ENCODE assay signal across 12 cellular contexts in the genomic region with DNA sequence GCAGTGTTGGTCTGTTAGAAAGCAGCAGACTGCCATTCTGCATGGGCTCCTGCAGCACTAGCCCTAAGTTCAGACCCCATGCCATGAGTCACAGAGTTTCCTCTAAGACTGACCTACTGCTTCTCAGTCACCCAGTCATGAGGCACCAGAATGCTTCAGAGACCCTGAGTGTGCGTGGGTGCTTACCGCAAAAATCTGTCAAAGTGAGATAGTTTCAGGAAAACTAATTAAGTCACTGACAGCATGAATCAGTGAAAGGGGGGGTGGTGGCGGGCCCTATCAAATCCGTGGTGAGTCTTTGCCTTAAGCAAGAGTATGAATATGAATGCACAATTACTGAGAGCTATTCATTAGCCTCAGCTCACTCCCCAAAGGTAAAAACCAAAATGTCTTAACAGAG.
DNase-seq lines count a peak whose midpoint lies in the region; ATAC-seq, FAIRE-seq and TF ChIP-seq lines count a peak whose summit lies in the region.
"Had no signal": no experiment of that assay in that cellular context is flagged by ENCODE, and none has a peak within 500 bp of the region (broad histone marks: within the 10 kb centered on the region; RNA-seq: fewer than 3 reads in every experiment).

No MANE protein-coding gene starts in this region.

- TF ChIP-seq EP300 in esophagus muscularis mucosa (IDR thresholded peaks at IDR 0.05) = no peak

- FAIRE-seq in urothelium cell line (lab: Jason Lieb, UNC) = no peak

- H3K9me3 ChIP-seq in IMR-90 (ENCODE audit: control insufficient read depth, insufficient read depth, low read length) (no peaks in the 10 kb centered on the region), esophagus muscularis mucosa (no peaks in the 10 kb centered on the region)

- ATAC-seq in IMR-90 (ENCODE audit: low read depth) (peak; percentile 82), GM21367 (IDR thresholded peaks at IDR 0.05; ENCODE audit: unreplicated experiment) (no peak)
- ATAC-seq: esophagus mucosa had no signal

- H2AK5ac ChIP-seq in IMR-90 (ENCODE audit: low read depth, low read length) = no peak overlapping the region

- no peak overlapping the region for H2BK20ac ChIP-seq in IMR-90 (ENCODE audit: low read depth, low read length)

- H3K4me1 ChIP-seq in IMR-90 (ENCODE audit: control insufficient read depth, insufficient read depth, low read length) (peaks cover 8% of the 10 kb centered on the region), esophagus muscularis mucosa (no peaks in the 10 kb centered on the region)

- WGBS in IMR-90 (ENCODE audit: extremely low coverage in 2 of 2, insufficient read length in 1 of 2), 2 experiments = no CpG with 5 or more reads among the region's 4 CpGs
- WGBS in esophagus muscularis mucosa = 83% methylated on average over 2 of the region's 4 CpGs

- dilution Hi-C loops in IMR-90 (cut with HindIII; ENCODE audit: low sequenced_read_pairs, unreplicated experiment) = no loop called here

- H4K5ac ChIP-seq in IMR-90 (ENCODE audit: low read depth, low read length) = no peak overlapping the region

- H3K27me3 ChIP-seq in IMR-90 (ENCODE audit: control insufficient read depth, insufficient read depth, low read length) (no peaks in the 10 kb centered on the region), esophagus muscularis mucosa (no peaks in the 10 kb centered on the region)

- CTCF ChIA-PET in IMR-90 (lab: Yijun Ruan, JAX) = no interaction called here

- H3K4me2 ChIP-seq in IMR-90 (ENCODE audit: low read depth, low read length) = no peak overlapping the region

- no peak overlapping the region for H2AFZ ChIP-seq in IMR-90 (replicated peaks; ENCODE audit: low read length, poor library complexity)

- H3K4me3 ChIP-seq in IMR-90 (ENCODE audit: insufficient read depth, low read depth, low read length) = no peak overlapping the region
- no peak overlapping the region for H3K4me3 ChIP-seq in esophagus muscularis mucosa

- in situ Hi-C loops in IMR-90 (cut with MboI; ENCODE audit: low sequenced_read_pairs) = no loop called here

- no peak overlapping the region for H2BK15ac ChIP-seq in IMR-90 (ENCODE audit: low read depth, low read length)

- H3K79me1 ChIP-seq in IMR-90 (ENCODE audit: low read depth in 1 of 2, low read length in 2 of 2) = no peaks in the 10 kb centered on the region

- peak overlapping the region; percentile 1 for H2AK9ac ChIP-seq in IMR-90 (replicated peaks; ENCODE audit: low read depth, low read length, poor library complexity)

- peak; percentile 17; the same call in 1 of the 2 replicates for TF ChIP-seq RAD21 in IMR-90 (IDR thresholded peaks at IDR 0.05; ENCODE audit: low read length)

- H4K8ac ChIP-seq in IMR-90 (ENCODE audit: low read depth in 2 of 2, low read length in 2 of 2) = no peak overlapping the region

- H4K91ac ChIP-seq in IMR-90 (ENCODE audit: insufficient read depth, low read depth, low read length) = no peak overlapping the region

- H3K56ac ChIP-seq in IMR-90 (ENCODE audit: extremely low read depth, insufficient read depth, low read length) = no peak overlapping the region

- TF ChIP-seq POLR2A in IMR-90 (IDR thresholded peaks at IDR 0.05; ENCODE audit: low read depth, low read length) = no peak
- no peak for TF ChIP-seq POLR2A in esophagus muscularis mucosa (IDR thresholded peaks at IDR 0.05; ENCODE audit: low read depth)

- H4K20me1 ChIP-seq in IMR-90 (ENCODE audit: insufficient read depth, low read length) = no peaks in the 10 kb centered on the region

- DNase-seq in stimulated activated naive CD4-positive, alpha-beta T cell treated with Interleukin-2 at 50 U/mL for 16 hours (lab: John Stamatoyannopoulos, UW) = peak; percentile 1
- DNase-seq in stimulated activated naive CD4-positive, alpha-beta T cell (lab: John Stamatoyannopoulos, UW) = no peak
- DNase-seq in IMR-90 (peak; percentile 94), esophagus muscularis mucosa (ENCODE audit: extremely low spot score) (peak; percentile 45), urothelium cell line (ENCODE audit: low spot score) (peak; percentile 21), NCI-H526 treated with DMSO at 0.1 percent for 48 hours (lab: John Stamatoyannopoulos, UW) (no peak), COLO668 (lab: John Stamatoyannopoulos, UW; ENCODE audit: unreplicated experiment) (no peak)
- DNase-seq: NCI-H2227 treated with DMSO at 0.1 percent for 48 hours, SHP77, WERI-Rb-1 had no signal

- H3K9ac ChIP-seq in IMR-90 (ENCODE audit: low read depth, low read length) = no peak overlapping the region

- no peak overlapping the region for H3K4ac ChIP-seq in IMR-90 (ENCODE audit: low read depth, low read length)

- no peaks in the 10 kb centered on the region for H3K36me3 ChIP-seq in IMR-90 (ENCODE audit: control insufficient read depth, insufficient read depth, low read length)
- H3K36me3 ChIP-seq in esophagus muscularis mucosa = no peaks in the 10 kb centered on the region
- H3K36me3 ChIP-seq: WERI-Rb-1 had no signal

- no peak overlapping the region for H2BK120ac ChIP-seq in IMR-90 (ENCODE audit: low read depth, low read length)

- no peak overlapping the region for H2BK5ac ChIP-seq in IMR-90 (ENCODE audit: low read depth, low read length, poor library complexity, severe bottlenecking)

- intact Hi-C loops in IMR-90 (cut with micrococcal nuclease) = no loop called here
- intact Hi-C loops in esophagus muscularis mucosa (cut with DNase I) = no loop called here

- TF ChIP-seq CTCF in IMR-90 (conservative IDR thresholded peaks at IDR 0.05; ENCODE audit: low read depth, low read length) = peak; percentile 6; the same call in 1 of the 2 replicates
- TF ChIP-seq CTCF in esophagus muscularis mucosa (IDR thresholded peaks at IDR 0.05) = no peak

- H3K27ac ChIP-seq in IMR-90 (ENCODE audit: insufficient read depth, low read length) (no peak overlapping the region), esophagus muscularis mucosa (replicated peaks in 1 of 4) (no peak overlapping the region)
- H3K27ac ChIP-seq: WERI-Rb-1 had no signal

- H3K9me1 ChIP-seq in IMR-90 (ENCODE audit: insufficient read depth, low read length) = no peaks in the 10 kb centered on the region; the same call in 1 of the 2 replicates

- no peak overlapping the region for H3K23ac ChIP-seq in IMR-90 (ENCODE audit: low read depth, low read length)

- no peak overlapping the region; the same call in 1 of the 2 replicates for H3K18ac ChIP-seq in IMR-90 (ENCODE audit: low read depth, low read length)

- no peak overlapping the region for H3K14ac ChIP-seq in IMR-90 (replicated peaks; ENCODE audit: low read depth, low read length)

- no TSS peak for BruUV-seq in IMR-90 (replicated peaks; lab: Mats Ljungman, UMichigan)

- POLR2A ChIA-PET in IMR-90 (lab: Charles Lee; ENCODE audit: unreplicated experiment) = no interaction called here

TF ChIP-seq in IMR-90, 13 proteins besides CTCF, POLR2A, EP300 and RAD21:
- peak; percentile 45; the same call in 1 of the 2 replicates for TF ChIP-seq BHLHE40 (IDR thresholded peaks at IDR 0.05; ENCODE audit: low read depth, low read length)
- TF ChIP-seq USF2 (IDR thresholded peaks at IDR 0.05; ENCODE audit: low read depth, low read length) = no peak
- TF ChIP-seq MAZ (IDR thresholded peaks at IDR 0.05; ENCODE audit: borderline replicate concordance, low read depth, low read length) = no peak
- TF ChIP-seq CHD1 (IDR thresholded peaks at IDR 0.05; ENCODE audit: low read depth, low read length) = no peak
- peak; percentile 16; the same call in 1 of the 2 replicates for TF ChIP-seq MAFK (IDR thresholded peaks at IDR 0.05; ENCODE audit: low read depth, low read length)
- TF ChIP-seq MXI1 (IDR thresholded peaks at IDR 0.05; ENCODE audit: borderline replicate concordance, low read depth, low read length) = no peak
- TF ChIP-seq RFX5 (IDR thresholded peaks at IDR 0.05; ENCODE audit: low read depth, low read length) = no peak
- peak; percentile 63 for TF ChIP-seq RCOR1 (IDR thresholded peaks at IDR 0.05; ENCODE audit: insufficient replicate concordance, low read length)
- no peak for TF ChIP-seq NFE2L2 (IDR thresholded peaks at IDR 0.05; ENCODE audit: low read depth, low read length)
- peak; percentile 68 for TF ChIP-seq CEBPB (IDR thresholded peaks at IDR 0.05; ENCODE audit: low read depth, low read length)
- TF ChIP-seq SMC3 (IDR thresholded peaks at IDR 0.05; ENCODE audit: low read depth, low read length) = no peak
- TF ChIP-seq FOS (IDR thresholded peaks at IDR 0.05; ENCODE audit: low read depth, low read length) = peak; percentile 80
- no peak for TF ChIP-seq ELK1 (IDR thresholded peaks at IDR 0.05; ENCODE audit: borderline replicate concordance, low read depth, low read length)

Comparison
In these comparisons a context has a peak if more than half of its experiments do, and no peak if none do; other contexts are left out.
1. DNase-seq: peak in stimulated activated naive CD4-positive, alpha-beta T cell treated with Interleukin-2 at 50 U/mL for 16 hours (single experiment), IMR-90 (single experiment), esophagus muscularis mucosa (single experiment) and urothelium cell line (single experiment); none in stimulated activated naive CD4-positive, alpha-beta T cell (0 of 6), NCI-H526 treated with DMSO at 0.1 percent for 48 hours (single experiment) and COLO668 (single experiment).